ENCODE assay signal across 31 cellular contexts in genomic region chr20:49906101-49906604, GRCh38. TPM values are rescaled to one million over a fixed set of nuclear protein-coding genes. Genes with fewer than 3 reads are reported as not detected.
DNase-seq lines count a peak whose midpoint lies in the region; ATAC-seq, FAIRE-seq and TF ChIP-seq lines count a peak whose summit lies in the region.
"Had no signal": no experiment of that assay in that cellular context is flagged by ENCODE, and none has a peak within 500 bp of the region (broad histone marks: within the 10 kb centered on the region; RNA-seq: fewer than 3 reads in every experiment).

No MANE protein-coding gene starts in this region.

- no peak for FAIRE-seq in HepG2 (lab: Jason Lieb, UNC)
- FAIRE-seq: G401.6 had no signal

- CTCF ChIA-PET in HepG2 (lab: Yijun Ruan, JAX; ENCODE audit: low intra/inter-chr PET ratio, low total read pairs): no interaction called here

- no peak overlapping the region for H3K27ac ChIP-seq in RWPE2 (ENCODE audit: poor library complexity, severe bottlenecking)
- H3K27ac ChIP-seq in HepG2 (ENCODE audit: extremely low read length, insufficient read depth, low read length): no peak overlapping the region
- peak overlapping the region in 7 of 8 donors; percentile 72 to 100 (median 96) for H3K27ac ChIP-seq in spleen
- H3K27ac ChIP-seq: BLaER1 treated with 17β-estradiol and CSF1 and Interleukin-3, amounts not matched to agents 10 nM and 100 nM; brain microvascular endothelial cell; gastroesophageal sphincter; HL-60; psoas muscle; RWPE1 had no signal

- TF ChIP-seq POLR2A in HepG2 (IDR thresholded peaks at IDR 0.05; ENCODE audit: insufficient read depth in 1 of 2, low read depth in 2 of 2, low read length in 2 of 2) (no peak), spleen (IDR thresholded peaks at IDR 0.05) (no peak)

- TF ChIP-seq RAD21 in HepG2 (CRISPR knock-in tag; IDR thresholded peaks at IDR 0.05): no peak

- intact Hi-C loops in HepG2 (cut with micrococcal nuclease; ENCODE audit: unreplicated experiment) (no loop called here), spleen (cut with DNase I; ENCODE audit: low total_unique reads) (no loop called here)

- no peak overlapping the region for H3K9ac ChIP-seq in HepG2 (ENCODE audit: insufficient read depth, low read depth, low read length)
- H3K9ac ChIP-seq: BLaER1 treated with 17β-estradiol and CSF1 and Interleukin-3, amounts not matched to agents 10 nM and 100 nM; SK-N-SH had no signal

- WGBS in HepG2 (ENCODE audit: low lambda C conversion rate): 96% methylated on average over 37 of the region's 37 CpGs
- WGBS in spleen, 5 donors: 76 to 89% (median 79%) methylated on average over 35 to 37 of the region's 37 CpGs

- H3K9me3 ChIP-seq in RWPE2 (ENCODE audit: severe bottlenecking) (no peaks in the 10 kb centered on the region), HepG2 (ENCODE audit: low read length) (no peaks in the 10 kb centered on the region), spleen (no peaks in the 10 kb centered on the region)
- H3K9me3 ChIP-seq: BLaER1 treated with 17β-estradiol and CSF1 and Interleukin-3, amounts not matched to agents 10 nM and 100 nM; Caco-2; gastroesophageal sphincter; psoas muscle; SK-N-SH had no signal

- BruUV-seq in HepG2 (replicated peaks; lab: Mats Ljungman, UMichigan): no TSS peak

- POLR2A ChIA-PET in HepG2 (lab: Yijun Ruan, JAX): interaction anchor here (5.0 kb wide), 1 partner anchor 10 kb away, joined by 36 read pairs; the partner anchor contains the start of gene SPATA2

- in situ Hi-C loops in HepG2 (cut with HindIII; ENCODE audit: extremely low pct_ligation_motif_present, low pct_unique_long_range_greater_than_20kb): no loop called here

- H3K36me3 ChIP-seq in RWPE2 (ENCODE audit: low read depth): peaks cover 74% of the 10 kb centered on the region
- peaks cover 40 to 60% of the 10 kb centered on the region in 2 experiments for H3K36me3 ChIP-seq in HepG2 (replicated peaks in 1 of 2; ENCODE audit: control insufficient read depth in 1 of 2, insufficient read depth in 2 of 2, low read length in 2 of 2)
- peaks cover 0 to 93% (median 52%) of the 10 kb centered on the region in 6 donors for H3K36me3 ChIP-seq in spleen

- no peak overlapping the region for H2AFZ ChIP-seq in HepG2 (ENCODE audit: low read length)

- TF ChIP-seq EP300 in HepG2 (IDR thresholded peaks at IDR 0.05; ENCODE audit: low read depth in 2 of 2, low read length in 2 of 2) (no peak), HepG2 (CRISPR knock-in tag; IDR thresholded peaks at IDR 0.05; ENCODE audit: borderline replicate concordance) (no peak)

- ATAC-seq in RWPE2 (ENCODE audit: low read depth) (no peak), HepG2 (no peak), GM21576 (IDR thresholded peaks at IDR 0.05; ENCODE audit: unreplicated experiment) (no peak), HG03175 (IDR thresholded peaks at IDR 0.05; ENCODE audit: unreplicated experiment) (no peak), HG02870 (IDR thresholded peaks at IDR 0.05; ENCODE audit: unreplicated experiment) (no peak)
- ATAC-seq: activated CD8-positive, alpha-beta T cell treated with anti-CD3 and anti-CD28 coated beads, Interleukin-2, amount 10 ng/mL, durations not matched to agents 7 days and 5 days; activated T-helper 17 cell treated with anti-CD3 and anti-CD28 coated beads, Interleukin-2, amount 50 U/mL, for 72 hours; gastroesophageal sphincter; left lobe of liver; psoas muscle; stimulated activated naive B cell treated with anti-CD40 and anti-IgM and Interleukin-4, amounts not matched to agents 10 μg/mL and 1 μg/mL and 100 μg/mL, for 72 hours had no signal

- TF ChIP-seq CTCF in RWPE2 (IDR thresholded peaks at IDR 0.05; ENCODE audit: poor library complexity, severe bottlenecking) (no peak), HepG2 (CRISPR knock-in tag; IDR thresholded peaks at IDR 0.05) (no peak), spleen (IDR thresholded peaks at IDR 0.05 in 8 of 11, conservative IDR thresholded peaks at IDR 0.05 in 3 of 11) (peak in 1 of 11 experiments; percentile 14)

- no peaks in the 10 kb centered on the region for H4K20me1 ChIP-seq in HepG2 (ENCODE audit: insufficient read depth, low read length)

- H3K27me3 ChIP-seq in RWPE2 (ENCODE audit: insufficient read depth, poor library complexity, severe bottlenecking): no peaks in the 10 kb centered on the region
- H3K27me3 ChIP-seq in HepG2 (ENCODE audit: control insufficient read depth in 1 of 2, insufficient read depth in 2 of 2, low read length in 2 of 2): no peaks in the 10 kb centered on the region
- H3K27me3 ChIP-seq in spleen (replicated peaks in 1 of 7): no peaks in the 10 kb centered on the region
- H3K27me3 ChIP-seq: BLaER1 treated with 17β-estradiol and CSF1 and Interleukin-3, amounts not matched to agents 10 nM and 100 nM; brain microvascular endothelial cell; gastroesophageal sphincter had no signal

- DNase-seq in Jurkat, Clone E6-1 (ENCODE audit: low read depth, low spot score): peak; percentile 78
- DNase-seq in RWPE2 (ENCODE audit: low spot score) (peak; percentile 86), HepG2 (ENCODE audit: low spot score) (no peak), spleen (peak; percentile 90)
- DNase-seq: activated CD8-positive, alpha-beta T cell treated with anti-CD3 and anti-CD28 coated beads, Interleukin-2, amount 10 ng/mL, durations not matched to agents 7 days and 5 days; amniotic stem cell; brain microvascular endothelial cell; DMS79; H9; midbrain; naive B cell; NCI-H146; NCI-H446; NCI-H748 treated with DMSO at 0.1 percent for 48 hours; psoas muscle; SK-N-SH; stimulated activated naive B cell treated with anti-CD40 and anti-IgM and Interleukin-4, amounts not matched to agents 10 μg/mL and 1 μg/mL and 100 μg/mL, for 72 hours; substantia nigra; T-helper 2 cell; trophoblast cell had no signal

- H3K4me2 ChIP-seq in HepG2 (ENCODE audit: low read depth, low read length): no peak overlapping the region
- H3K4me2 ChIP-seq: BLaER1 treated with 17β-estradiol and CSF1 and Interleukin-3, amounts not matched to agents 10 nM and 100 nM; SK-N-SH had no signal

- H3K4me1 ChIP-seq in RWPE2 (ENCODE audit: insufficient read depth, poor library complexity, severe bottlenecking) (no peaks in the 10 kb centered on the region), HepG2 (ENCODE audit: insufficient read depth, low read length) (peaks cover 46% of the 10 kb centered on the region), spleen (peaks cover 8 to 57% (median 33%) of the 10 kb centered on the region in 6 donors)
- H3K4me1 ChIP-seq: Caco-2 had no signal

- peaks cover 21% of the 10 kb centered on the region for H3K79me2 ChIP-seq in HepG2 (ENCODE audit: insufficient read depth, low read length)

- H3K4me3 ChIP-seq in Jurkat, Clone E6-1 (ENCODE audit: low read length): peak overlapping the region; percentile 42
- H3K4me3 ChIP-seq in RWPE2 (ENCODE audit: severe bottlenecking) (no peak overlapping the region), HepG2 (replicated peaks in 1 of 3; ENCODE audit: insufficient read depth in 1 of 3, low read depth in 2 of 3, low read length in 3 of 3) (no peak overlapping the region), spleen (no peak overlapping the region)
- H3K4me3 ChIP-seq: BLaER1 treated with 17β-estradiol and CSF1 and Interleukin-3, amounts not matched to agents 10 nM and 100 nM; gastroesophageal sphincter; psoas muscle had no signal

RNA-seq across cellular contexts. Expression of gene SPATA2, which starts 9.2 kb away (rescaled TPM):
- polyA plus RNA-seq in Jurkat, Clone E6-1 (2012; ENCODE audit: insufficient read depth, insufficient read length): 7.5 TPM
- total RNA-seq in HepG2 (2016; rRNA removed; fragmentation: Illumina TruSeq; extraction: Trizol) (3.2 and 4.3 TPM in 2 replicates), spleen (10 to 100 TPM; 11.2 to 33.2 (median 17.2) TPM)
- 1.9 TPM in 2 replicates for total RNA-seq in HepG2 (2016; cell fraction: cytosol; rRNA removed; fragmentation: Illumina TruSeq; extraction: Trizol; ENCODE audit: low read depth)
- total RNA-seq in HepG2 (2016; cell fraction: insoluble cytoplasmic fraction; rRNA removed; fragmentation: Illumina TruSeq; extraction: Trizol): 3.3 and 3.4 TPM in 2 replicates
- 5.6 and 6.9 TPM in 2 replicates for total RNA-seq in HepG2 (2016; cell fraction: membrane; rRNA removed; fragmentation: Illumina TruSeq; extraction: Trizol)
- 3.5 and 4.4 TPM in 2 replicates for total RNA-seq in HepG2 (2016; cell fraction: nucleus; rRNA removed; fragmentation: Illumina TruSeq; extraction: Trizol)
- polyA plus RNA-seq in HepG2 (2011; rRNA removed) (8.7 and 9.5 TPM in 2 replicates), spleen (1 to 10 TPM; 2.9 to 8.0 (median 4.1) TPM)
- 6.2 and 6.7 TPM in 2 replicates for polyA plus RNA-seq in HepG2 (2011; cell fraction: cytosol; rRNA removed)
- 9.5 and 9.7 TPM in 2 replicates for polyA plus RNA-seq in HepG2 (2011; cell fraction: nucleus; rRNA removed)
- polyA plus RNA-seq in HepG2 (2012): 7.5 and 8.6 TPM in 2 replicates
- 2.9 and 3.5 TPM in 2 replicates for polyA plus RNA-seq in HepG2 (2016; cell fraction: cytosol; fragmentation: Illumina TruSeq; extraction: Trizol; ENCODE audit: low read depth)
- 8.7 and 11.5 TPM in 2 replicates for polyA plus RNA-seq in HepG2 (2016; cell fraction: insoluble cytoplasmic fraction; fragmentation: Illumina TruSeq; extraction: Trizol; ENCODE audit: low read depth)
- 9.3 and 9.7 TPM in 2 replicates for polyA plus RNA-seq in HepG2 (2016; cell fraction: membrane; fragmentation: Illumina TruSeq; extraction: Trizol; ENCODE audit: low read depth)
- 11.3 and 13.5 TPM in 2 replicates for polyA plus RNA-seq in HepG2 (2016; cell fraction: nucleus; fragmentation: Illumina TruSeq; extraction: Trizol; ENCODE audit: insufficient read depth, low read depth)
- polyA minus RNA-seq in HepG2 (2011; rRNA and poly(A)+ RNA removed; ENCODE audit: low replicate concordance): 11.4 and 11.8 TPM in 2 replicates
- 6.0 and 6.9 TPM in 2 replicates for polyA minus RNA-seq in HepG2 (2011; cell fraction: cytosol; rRNA and poly(A)+ RNA removed)
- 5.5 and 6.7 TPM in 2 replicates for polyA minus RNA-seq in HepG2 (2011; cell fraction: nucleus; rRNA and poly(A)+ RNA removed)

RNA-seq across cellular contexts. Expression of gene RNF114, which starts 30.0 kb away (rescaled TPM):
- polyA plus RNA-seq in Jurkat, Clone E6-1 (2012; ENCODE audit: insufficient read depth, insufficient read length): 83.2 TPM
- total RNA-seq in HepG2 (2016; rRNA removed; fragmentation: Illumina TruSeq; extraction: Trizol): 119 and 137 TPM in 2 replicates
- total RNA-seq in HepG2 (2016; cell fraction: cytosol; rRNA removed; fragmentation: Illumina TruSeq; extraction: Trizol; ENCODE audit: low read depth): 20.7 and 21.9 TPM in 2 replicates
- 117 and 134 TPM in 2 replicates for total RNA-seq in HepG2 (2016; cell fraction: insoluble cytoplasmic fraction; rRNA removed; fragmentation: Illumina TruSeq; extraction: Trizol)
- total RNA-seq in HepG2 (2016; cell fraction: membrane; rRNA removed; fragmentation: Illumina TruSeq; extraction: Trizol): 58.2 and 60.7 TPM in 2 replicates
- 54.0 and 64.8 TPM in 2 replicates for total RNA-seq in HepG2 (2016; cell fraction: nucleus; rRNA removed; fragmentation: Illumina TruSeq; extraction: Trizol)
- 120 and 126 TPM in 2 replicates for polyA plus RNA-seq in HepG2 (2011; rRNA removed)
- 177 and 201 TPM in 2 replicates for polyA plus RNA-seq in HepG2 (2011; cell fraction: cytosol; rRNA removed)
- polyA plus RNA-seq in HepG2 (2011; cell fraction: nucleus; rRNA removed): 108 and 112 TPM in 2 replicates
- polyA plus RNA-seq in HepG2 (2012): 108 and 111 TPM in 2 replicates
- polyA plus RNA-seq in HepG2 (2016; cell fraction: cytosol; fragmentation: Illumina TruSeq; extraction: Trizol; ENCODE audit: low read depth): 27.1 and 29.4 TPM in 2 replicates
- polyA plus RNA-seq in HepG2 (2016; cell fraction: insoluble cytoplasmic fraction; fragmentation: Illumina TruSeq; extraction: Trizol; ENCODE audit: low read depth): 140 and 169 TPM in 2 replicates
- polyA plus RNA-seq in HepG2 (2016; cell fraction: membrane; fragmentation: Illumina TruSeq; extraction: Trizol; ENCODE audit: low read depth): 33.3 and 36.2 TPM in 2 replicates
- polyA plus RNA-seq in HepG2 (2016; cell fraction: nucleus; fragmentation: Illumina TruSeq; extraction: Trizol; ENCODE audit: insufficient read depth, low read depth): 104 and 116 TPM in 2 replicates
- 71.3 and 124 TPM in 2 replicates for polyA minus RNA-seq in HepG2 (2011; rRNA and poly(A)+ RNA removed; ENCODE audit: low replicate concordance)
- 93.0 and 100 TPM in 2 replicates for polyA minus RNA-seq in HepG2 (2011; cell fraction: cytosol; rRNA and poly(A)+ RNA removed)
- polyA minus RNA-seq in HepG2 (2011; cell fraction: nucleus; rRNA and poly(A)+ RNA removed): 73.1 and 76.2 TPM in 2 replicates
- 100 to 1,000 TPM in 6 of 7 donors, 10 to 100 TPM in 1; 96.5 to 246 (median 113) TPM for total RNA-seq in spleen
- 10 to 100 TPM; 35.5 to 62.0 (median 37.6) TPM for polyA plus RNA-seq in spleen

Comparison
In these comparisons a context has a peak if more than half of its experiments do, and no peak if none do; other contexts are left out.
1. H3K27ac ChIP-seq: peak in spleen (7 of 8); none in RWPE2 (single experiment) and HepG2 (single experiment).